ENCODE assay signal across 13 cellular contexts in the genomic region with DNA sequence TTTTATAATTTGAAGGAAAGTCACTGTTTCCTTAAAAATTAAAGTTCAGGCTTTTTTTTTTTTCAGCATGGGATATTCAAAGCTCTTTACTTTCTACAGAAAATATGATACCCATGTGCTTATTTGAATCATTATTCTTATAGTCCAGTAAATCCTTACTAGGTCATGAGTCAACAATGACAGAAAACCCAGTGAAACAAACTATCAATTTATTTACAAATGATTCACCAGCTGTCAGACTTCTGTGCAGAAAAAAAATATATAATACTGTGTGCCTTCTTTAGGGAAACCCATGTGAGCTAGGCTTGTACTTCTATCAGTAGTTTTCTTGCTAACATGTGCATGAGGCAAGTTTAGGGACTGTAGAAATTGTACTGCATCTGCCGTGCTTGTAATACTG. TPM values are rescaled to one million over a fixed set of nuclear protein-coding genes. Genes with fewer than 3 reads are reported as not detected.
A peak's percentile ranks its signal among the peaks of the same experiment; 100 is the strongest.
DNase-seq lines count a peak whose midpoint lies in the region; ATAC-seq and TF ChIP-seq lines count a peak whose summit lies in the region.
"Had no signal": no experiment of that assay in that cellular context is flagged by ENCODE, and none has a peak within 500 bp of the region (broad histone marks: within the 10 kb centered on the region; RNA-seq: fewer than 3 reads in every experiment).

No MANE protein-coding gene starts in this region.

- H3K4me3 ChIP-seq in LNCaP clone FGC (ENCODE audit: low read depth, low read length), result peak overlapping the region; percentile 45

- TF ChIP-seq CTCF in Calu3 (IDR thresholded peaks at IDR 0.05; ENCODE audit: unreplicated experiment) (no peak), LNCaP clone FGC (IDR thresholded peaks at IDR 0.05; ENCODE audit: control insufficient read depth, extremely low read depth, insufficient read depth) (no peak), mesothelial cell of epicardium (IDR thresholded peaks at IDR 0.05; ENCODE audit: unreplicated experiment) (no peak)

- no TSS peak for BruUV-seq in Calu3 (replicated peaks; lab: Mats Ljungman, UMichigan)

- H3K4me3 Mint-ChIP-seq in Calu3 (ENCODE audit: low read depth, unreplicated experiment) (peak overlapping the region; percentile 62), mesothelial cell of epicardium (peak overlapping the region; percentile 71)
- H3K4me3 Mint-ChIP-seq in dendritic cell treated with granulocyte-macrophage colony-stimulating factor and Interleukin-4, amounts not matched to agents 40 ng/mL and 50 ng/mL, for 4 days, result peak overlapping the region; percentile 75
- H3K4me3 Mint-ChIP-seq: CD8-positive, alpha-beta T cell had no signal

- intact Hi-C loops in Calu3 (cut with micrococcal nuclease; ENCODE audit: unreplicated experiment), result no loop called here
- intact Hi-C loops in dendritic cell treated with granulocyte-macrophage colony-stimulating factor and Interleukin-4, amounts not matched to agents 40 ng/mL and 50 ng/mL, for 4 days (cut with micrococcal nuclease), result loop anchor here (5.0 kb wide), 1 partner anchor 51 kb away; no protein-coding TSS in a partner anchor

- ATAC-seq in HG03039 (IDR thresholded peaks at IDR 0.05; ENCODE audit: unreplicated experiment), result no peak
- ATAC-seq: CD8-positive, alpha-beta T cell had no signal

- peaks cover 33% of the 10 kb centered on the region for H3K4me1 Mint-ChIP-seq in Calu3 (ENCODE audit: low read depth, unreplicated experiment)
- peaks cover 53% of the 10 kb centered on the region for H3K4me1 Mint-ChIP-seq in dendritic cell treated with granulocyte-macrophage colony-stimulating factor and Interleukin-4, amounts not matched to agents 40 ng/mL and 50 ng/mL, for 4 days (ENCODE audit: low read depth)
- peaks cover 37% of the 10 kb centered on the region for H3K4me1 Mint-ChIP-seq in mesothelial cell of epicardium

- CTCF ChIA-PET in Calu3 (lab: Charles Lee), result interaction anchor here (0.8 to 2.4 kb wide), 6 partner anchors 10 to 62 kb away, joined by 3 to 22 read pairs (median 4); no protein-coding TSS in a partner anchor

- peak overlapping the region; percentile 77 for H3K27ac Mint-ChIP-seq in Calu3 (ENCODE audit: unreplicated experiment)
- H3K27ac Mint-ChIP-seq in dendritic cell treated with granulocyte-macrophage colony-stimulating factor and Interleukin-4, amounts not matched to agents 40 ng/mL and 50 ng/mL, for 4 days, result peak overlapping the region; percentile 95
- H3K27ac Mint-ChIP-seq in mesothelial cell of epicardium, result peak overlapping the region; percentile 100
- H3K27ac Mint-ChIP-seq: CD8-positive, alpha-beta T cell had no signal

- peaks cover 8% of the 10 kb centered on the region for H3K36me3 Mint-ChIP-seq in Calu3 (ENCODE audit: insufficient read depth, unreplicated experiment)
- peaks cover 16% of the 10 kb centered on the region for H3K36me3 Mint-ChIP-seq in dendritic cell treated with granulocyte-macrophage colony-stimulating factor and Interleukin-4, amounts not matched to agents 40 ng/mL and 50 ng/mL, for 4 days (ENCODE audit: low read depth)
- peaks cover 4% of the 10 kb centered on the region for H3K36me3 Mint-ChIP-seq in mesothelial cell of epicardium
- H3K36me3 Mint-ChIP-seq: brain; CD8-positive, alpha-beta T cell had no signal

- no peak for DNase-seq in Calu3
- peak; percentile 22 for DNase-seq in LNCaP clone FGC (ENCODE audit: low read depth)
- no peak for DNase-seq in mesothelial cell of epicardium (ENCODE audit: low spot score in 2 of 2, unreplicated experiment in 2 of 2)
- DNase-seq in hypothalamus (lab: John Stamatoyannopoulos, UW), result no peak
- no peak for DNase-seq in AG20443 (ENCODE audit: low spot score)
- DNase-seq in DMS114 treated with DMSO at 0.1 percent for 48 hours (lab: John Stamatoyannopoulos, UW; ENCODE audit: unreplicated experiment), result no peak
- DNase-seq: CD8-positive, alpha-beta T cell; GOT3; kidney glomerular epithelial cell; SIG-M5 had no signal

- no peaks in the 10 kb centered on the region for H3K9me3 Mint-ChIP-seq in Calu3 (ENCODE audit: low read depth, unreplicated experiment)
- no peaks in the 10 kb centered on the region for H3K9me3 Mint-ChIP-seq in dendritic cell treated with granulocyte-macrophage colony-stimulating factor and Interleukin-4, amounts not matched to agents 40 ng/mL and 50 ng/mL, for 4 days
- H3K9me3 Mint-ChIP-seq in mesothelial cell of epicardium, result peaks cover 15% of the 10 kb centered on the region
- H3K9me3 Mint-ChIP-seq: CD8-positive, alpha-beta T cell had no signal

- H3K27me3 Mint-ChIP-seq in Calu3 (ENCODE audit: unreplicated experiment) (no peaks in the 10 kb centered on the region), mesothelial cell of epicardium (ENCODE audit: low read depth) (no peaks in the 10 kb centered on the region)
- H3K27me3 Mint-ChIP-seq in dendritic cell treated with granulocyte-macrophage colony-stimulating factor and Interleukin-4, amounts not matched to agents 40 ng/mL and 50 ng/mL, for 4 days, result no peaks in the 10 kb centered on the region

RNA-seq across cellular contexts. Expression of a gene that starts 1.2 kb away (rescaled TPM):
- total RNA-seq in Calu3 (2022) (3.8 and 5.8 TPM in 2 replicates), mesothelial cell of epicardium (25.5 to 28.0 TPM (median 27.8 TPM) in 3 replicates)
- total RNA-seq: CD8-positive, alpha-beta T cell had no signal
